In the genomic region with DNA sequence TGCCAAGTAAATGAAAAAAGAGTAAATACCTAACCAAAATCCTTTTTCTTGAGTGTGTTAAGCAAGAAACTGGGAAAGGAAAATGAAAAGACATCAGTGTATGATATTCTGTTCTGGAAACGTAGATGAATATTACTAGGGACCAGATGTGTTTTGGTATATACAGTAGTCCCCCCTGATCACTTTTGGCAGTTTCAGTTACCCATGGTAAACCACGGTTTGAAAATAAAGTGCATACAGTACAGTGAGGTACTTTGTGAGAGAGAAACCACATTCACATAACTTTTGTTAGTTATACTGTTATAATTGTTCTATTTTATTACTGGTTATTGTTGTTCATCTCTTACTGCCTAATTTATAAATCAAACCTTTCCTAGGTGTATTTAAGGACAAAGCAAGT, we compare ENCODE assay signal across 23 cellular contexts.
A peak's percentile ranks its signal among the peaks of the same experiment; 100 is the strongest.
DNase-seq lines count a peak whose midpoint lies in the region; ATAC-seq and TF ChIP-seq lines count a peak whose summit lies in the region.
"Had no signal": no experiment of that assay in that cellular context is flagged by ENCODE, and none has a peak within 500 bp of the region (broad histone marks: within the 10 kb centered on the region; RNA-seq: fewer than 3 reads in every experiment).

No MANE protein-coding gene starts in this region.

- H3K79me2 ChIP-seq in KMS-11 (ENCODE audit: insufficient read depth, low read depth): no peaks in the 10 kb centered on the region; the same call in 1 of the 2 replicates
- H3K79me2 ChIP-seq: parathyroid adenoma had no signal

- H4K20me1 ChIP-seq in KMS-11 (ENCODE audit: insufficient read depth): no peaks in the 10 kb centered on the region

- H3K4me3 ChIP-seq in KMS-11 (IDR thresholded peaks at IDR 0.05; ENCODE audit: insufficient read depth, low read depth, low read length) (no peak overlapping the region), ascending aorta (no peak overlapping the region)
- H3K4me3 ChIP-seq: cardiac muscle cell, sigmoid colon, thoracic aorta had no signal

- no peak for DNase-seq in activated CD4-positive, alpha-beta T cell treated with anti-CD3 and anti-CD28 coated beads, Interleukin-2, amount 50 U/mL, for 1 hour
- no peak for DNase-seq in posterior cingulate gyrus
- DNase-seq in ascending aorta (ENCODE audit: low spot score in 2 of 2): no peak
- no peak for DNase-seq in globus pallidus (ENCODE audit: low spot score)
- DNase-seq: DMS153; foreskin fibroblast; GDM1; kidney glomerular epithelial cell; mesendoderm; naive thymus-derived CD8-positive, alpha-beta T cell; SHP77; sigmoid colon; stimulated activated naive B cell treated with anti-CD40 and anti-IgM and Interleukin-4, amounts not matched to agents 10 μg/mL and 1 μg/mL and 100 μg/mL, for 72 hours; T-cell had no signal

- H3K27ac ChIP-seq in KMS-11: peak overlapping the region; percentile 69
- no peak overlapping the region for H3K27ac ChIP-seq in ascending aorta
- H3K27ac ChIP-seq: C4-2B, cardiac muscle cell, epithelial cell of prostate, parathyroid adenoma, sigmoid colon, thoracic aorta had no signal

- no peaks in the 10 kb centered on the region for H3K9me3 ChIP-seq in ascending aorta
- H3K9me3 ChIP-seq: sigmoid colon, thoracic aorta had no signal

- H2AFZ ChIP-seq in KMS-11 (ENCODE audit: low read depth): no peak overlapping the region
- H2AFZ ChIP-seq: parathyroid adenoma had no signal

- H3K4me1 ChIP-seq in KMS-11 (ENCODE audit: low read depth, poor library complexity, severe bottlenecking): peaks cover 68% of the 10 kb centered on the region
- no peaks in the 10 kb centered on the region for H3K4me1 ChIP-seq in ascending aorta

- ATAC-seq in GM18867 (IDR thresholded peaks at IDR 0.05; ENCODE audit: unreplicated experiment): peak; percentile 76
- ATAC-seq in GM21515 (IDR thresholded peaks at IDR 0.05; ENCODE audit: unreplicated experiment): peak; percentile 56
- ATAC-seq in HG02938 (IDR thresholded peaks at IDR 0.05; ENCODE audit: unreplicated experiment): peak; percentile 72
- ATAC-seq: naive thymus-derived CD8-positive, alpha-beta T cell; stimulated activated naive B cell treated with anti-CD40 and anti-IgM and Interleukin-4, amounts not matched to agents 10 μg/mL and 1 μg/mL and 100 μg/mL, for 72 hours; T-cell had no signal

- TF ChIP-seq CTCF in KMS-11 (conservative IDR thresholded peaks at IDR 0.05; ENCODE audit: low read depth, low read length): no peak
- TF ChIP-seq CTCF in ascending aorta (IDR thresholded peaks at IDR 0.05): no peak

- H3K36me3 ChIP-seq in KMS-11 (ENCODE audit: insufficient read depth) (no peaks in the 10 kb centered on the region), ascending aorta (no peaks in the 10 kb centered on the region)
- H3K36me3 ChIP-seq: cardiac muscle cell, sigmoid colon, thoracic aorta had no signal

- H3K27me3 ChIP-seq in KMS-11 (ENCODE audit: insufficient read depth, low read depth): no peaks in the 10 kb centered on the region
- no peaks in the 10 kb centered on the region for H3K27me3 ChIP-seq in ascending aorta
- H3K27me3 ChIP-seq: cardiac muscle cell, sigmoid colon had no signal

- H3K9ac ChIP-seq in KMS-11: no peak overlapping the region
- H3K9ac ChIP-seq: parathyroid adenoma had no signal

- H3K4me2 ChIP-seq in KMS-11: peak overlapping the region; percentile 88

- intact Hi-C loops in posterior cingulate gyrus (cut with DNase I): no loop called here
- intact Hi-C loops in ascending aorta (cut with DNase I): no loop called here
